9 cellular contexts compared by ENCODE assay signal in genomic region chr17:1736348-1737281, GRCh38. TPM values are rescaled to one million over a fixed set of nuclear protein-coding genes. Genes with fewer than 3 reads are reported as not detected.
DNase-seq lines count a peak whose midpoint lies in the region; ATAC-seq and TF ChIP-seq lines count a peak whose summit lies in the region.
"Had no signal": no experiment of that assay in that cellular context is flagged by ENCODE, and none has a peak within 500 bp of the region (broad histone marks: within the 10 kb centered on the region; RNA-seq: fewer than 3 reads in every experiment).

No MANE protein-coding gene starts in this region.

- no peak overlapping the region for H3K4me3 ChIP-seq in heart left ventricle

- no peaks in the 10 kb centered on the region for H3K27me3 Mint-ChIP-seq in natural killer cell treated with Interleukin-12 subunit alpha and Interleukin-12 subunit beta and Interleukin-15 and Interleukin-18, amount 100 ng/mL, for 72 hours
- no peaks in the 10 kb centered on the region for H3K27me3 Mint-ChIP-seq in natural killer cell (ENCODE audit: low read depth in 2 of 2)
- H3K27me3 Mint-ChIP-seq in activated T-cell treated with anti-CD3 and anti-CD28 coated beads, Interleukin-2, amount 50 U/mL, for 4 hours (ENCODE audit: low read depth): no peaks in the 10 kb centered on the region

- H3K9me3 ChIP-seq in heart left ventricle: no peaks in the 10 kb centered on the region

- intact Hi-C loops in natural killer cell (cut with micrococcal nuclease): no loop called here
- intact Hi-C loops in heart left ventricle (cut with DNase I): loop anchor here in 1 of 10 donors (10.0 kb wide), 1 partner anchor 298 kb away; the partner anchor contains the start of gene DPH1

- no peak for TF ChIP-seq POLR2A in heart left ventricle (IDR thresholded peaks at IDR 0.05)

- peak in 1 of 2 donors; percentile 32 for ATAC-seq in natural killer cell treated with Interleukin-12 subunit alpha and Interleukin-12 subunit beta and Interleukin-15 and Interleukin-18, amount 100 ng/mL, for 72 hours
- no peak for ATAC-seq in natural killer cell
- ATAC-seq in activated T-cell treated with anti-CD3 and anti-CD28 coated beads, Interleukin-2, amount 50 U/mL, for 4 hours: peak; percentile 53 to 69
- peak; percentile 34 to 80 (median 68) for ATAC-seq in heart left ventricle
- no peak for ATAC-seq in HG02610 (IDR thresholded peaks at IDR 0.05; ENCODE audit: unreplicated experiment)

- peaks cover 0 to 56% (median 36%) of the 10 kb centered on the region in 9 donors for H3K36me3 ChIP-seq in heart left ventricle

- H3K27me3 ChIP-seq in heart left ventricle: no peaks in the 10 kb centered on the region

- H3K27ac ChIP-seq in heart left ventricle: peak overlapping the region in 6 of 12 donors; percentile 10 to 64 (median 27)

- H3K4me1 Mint-ChIP-seq in natural killer cell treated with Interleukin-12 subunit alpha and Interleukin-12 subunit beta and Interleukin-15 and Interleukin-18, amount 100 ng/mL, for 72 hours (ENCODE audit: low read depth in 2 of 2): peaks cover 0 to 9% of the 10 kb centered on the region in 2 donors
- peaks cover 0 to 12% of the 10 kb centered on the region in 2 donors for H3K4me1 Mint-ChIP-seq in natural killer cell
- H3K4me1 Mint-ChIP-seq in activated T-cell treated with anti-CD3 and anti-CD28 coated beads, Interleukin-2, amount 50 U/mL, for 4 hours (ENCODE audit: low read depth): peaks cover 7% of the 10 kb centered on the region

- no peak overlapping the region for H3K4me3 Mint-ChIP-seq in natural killer cell treated with Interleukin-12 subunit alpha and Interleukin-12 subunit beta and Interleukin-15 and Interleukin-18, amount 100 ng/mL, for 72 hours
- H3K4me3 Mint-ChIP-seq in natural killer cell: no peak overlapping the region
- H3K4me3 Mint-ChIP-seq in activated T-cell treated with anti-CD3 and anti-CD28 coated beads, Interleukin-2, amount 50 U/mL, for 4 hours: no peak overlapping the region

- no peak overlapping the region for H3K27ac Mint-ChIP-seq in natural killer cell treated with Interleukin-12 subunit alpha and Interleukin-12 subunit beta and Interleukin-15 and Interleukin-18, amount 100 ng/mL, for 72 hours
- H3K27ac Mint-ChIP-seq in natural killer cell: no peak overlapping the region

- H3K9me3 Mint-ChIP-seq in natural killer cell treated with Interleukin-12 subunit alpha and Interleukin-12 subunit beta and Interleukin-15 and Interleukin-18, amount 100 ng/mL, for 72 hours: no peaks in the 10 kb centered on the region
- no peaks in the 10 kb centered on the region for H3K9me3 Mint-ChIP-seq in natural killer cell
- H3K9me3 Mint-ChIP-seq in activated T-cell treated with anti-CD3 and anti-CD28 coated beads, Interleukin-2, amount 50 U/mL, for 4 hours: no peaks in the 10 kb centered on the region

- DNase-seq in natural killer cell treated with Interleukin-12 subunit alpha and Interleukin-12 subunit beta and Interleukin-15 and Interleukin-18, amount 100 ng/mL, for 72 hours (ENCODE audit: low spot score): peak; percentile 58
- no peak for DNase-seq in natural killer cell
- no peak for DNase-seq in activated T-cell treated with anti-CD3 and anti-CD28 coated beads, Interleukin-2, amount 50 U/mL, for 4 hours
- DNase-seq in heart left ventricle: peak; percentile 70 to 88 (median 84)
- DNase-seq in stimulated activated CD4-positive, alpha-beta T cell treated with anti-CD3 and anti-CD28 coated beads, Interleukin-2, amount 100 ng/mL, for 48 hours: peak; percentile 52 to 61
- no peak for DNase-seq in NCI-H1105 (lab: John Stamatoyannopoulos, UW)
- no peak for DNase-seq in activated CD8-positive, alpha-beta memory T cell treated with anti-CD3 and anti-CD28 coated beads for 24 hours

- peaks cover 0 to 30% (median 16%) of the 10 kb centered on the region in 12 donors for H3K4me1 ChIP-seq in heart left ventricle

- WGBS in heart left ventricle, 4 donors: 57 to 67% (median 61%) methylated on average over 19 to 25 of the region's 25 CpGs

- no peak for TF ChIP-seq CTCF in natural killer cell (IDR thresholded peaks at IDR 0.05)
- no peak for TF ChIP-seq CTCF in heart left ventricle (IDR thresholded peaks at IDR 0.05)

- H3K36me3 Mint-ChIP-seq in natural killer cell treated with Interleukin-12 subunit alpha and Interleukin-12 subunit beta and Interleukin-15 and Interleukin-18, amount 100 ng/mL, for 72 hours: no peaks in the 10 kb centered on the region
- H3K36me3 Mint-ChIP-seq in natural killer cell: no peaks in the 10 kb centered on the region
- H3K36me3 Mint-ChIP-seq in activated T-cell treated with anti-CD3 and anti-CD28 coated beads, Interleukin-2, amount 50 U/mL, for 4 hours (ENCODE audit: insufficient read depth): peaks cover 7% of the 10 kb centered on the region

RNA-seq across cellular contexts. Expression of gene SERPINF2, which starts 6.1 kb away (rescaled TPM):
- total RNA-seq in natural killer cell treated with Interleukin-12 subunit alpha and Interleukin-12 subunit beta and Interleukin-15 and Interleukin-18, amount 100 ng/mL, for 72 hours: under 1 TPM in 1 of 2 donors, not detected in 1; 0.24 TPM
- under 1 TPM; 0.47 to 0.84 (median 0.48) TPM for total RNA-seq in natural killer cell
- total RNA-seq in activated T-cell treated with anti-CD3 and anti-CD28 coated beads, Interleukin-2, amount 50 U/mL, for 4 hours: under 1 TPM; 0.45 to 0.60 (median 0.56) TPM
- 1 to 10 TPM in 2 of 9 donors, under 1 TPM in 6, not detected in 1; 0.25 to 1.8 (median 0.77) TPM for total RNA-seq in heart left ventricle
- polyA plus RNA-seq in heart left ventricle: 1 to 10 TPM in 1 of 2 donors, under 1 TPM in 1; 0.65 to 1.4 TPM
- total RNA-seq: pulmonary artery endothelial cell had no signal

RNA-seq across cellular contexts. Expression of gene WDR81, which starts 12.1 kb away (rescaled TPM):
- total RNA-seq in natural killer cell treated with Interleukin-12 subunit alpha and Interleukin-12 subunit beta and Interleukin-15 and Interleukin-18, amount 100 ng/mL, for 72 hours: 10 to 100 TPM; 17.9 to 30.9 TPM
- total RNA-seq in natural killer cell (10 to 100 TPM; 40.8 to 54.2 (median 46.2) TPM), heart left ventricle (10 to 100 TPM in 4 of 9 donors, 1 to 10 TPM in 5; 7.2 to 29.0 (median 9.3) TPM)
- total RNA-seq in activated T-cell treated with anti-CD3 and anti-CD28 coated beads, Interleukin-2, amount 50 U/mL, for 4 hours: 10 to 100 TPM; 21.1 to 24.0 (median 21.5) TPM
- 10 to 100 TPM in 1 of 2 donors, 1 to 10 TPM in 1; 9.1 to 12.5 TPM for polyA plus RNA-seq in heart left ventricle

RNA-seq across cellular contexts. Expression of gene SERPINF1, which starts 25.2 kb away (rescaled TPM):
- not detected for total RNA-seq in natural killer cell treated with Interleukin-12 subunit alpha and Interleukin-12 subunit beta and Interleukin-15 and Interleukin-18, amount 100 ng/mL, for 72 hours
- total RNA-seq in natural killer cell (1 to 10 TPM in 2 of 3 donors, not detected in 1; 1.0 to 2.1 TPM), heart left ventricle (100 to 1,000 TPM in 5 of 9 donors, 10 to 100 TPM in 4; 67.5 to 460 (median 103) TPM)
- total RNA-seq in activated T-cell treated with anti-CD3 and anti-CD28 coated beads, Interleukin-2, amount 50 U/mL, for 4 hours: 1 to 10 TPM; 1.1 to 1.3 (median 1.3) TPM
- 100 to 1,000 TPM; 101 to 125 TPM for polyA plus RNA-seq in heart left ventricle

RNA-seq across cellular contexts. Expression of gene TLCD2, which starts 26.4 kb away (rescaled TPM):
- under 1 TPM; 0.17 to 0.78 TPM for total RNA-seq in natural killer cell treated with Interleukin-12 subunit alpha and Interleukin-12 subunit beta and Interleukin-15 and Interleukin-18, amount 100 ng/mL, for 72 hours
- total RNA-seq in natural killer cell (under 1 TPM; 0.18 to 0.28 (median 0.28) TPM), heart left ventricle (1 to 10 TPM; 1.5 to 6.1 (median 2.3) TPM)
- under 1 TPM; 0.08 to 0.19 (median 0.13) TPM for total RNA-seq in activated T-cell treated with anti-CD3 and anti-CD28 coated beads, Interleukin-2, amount 50 U/mL, for 4 hours
- 1 to 10 TPM; 1.5 to 3.3 TPM for polyA plus RNA-seq in heart left ventricle

RNA-seq across cellular contexts. Expression of gene PRPF8, which starts 51.9 kb away (rescaled TPM):
- total RNA-seq in natural killer cell treated with Interleukin-12 subunit alpha and Interleukin-12 subunit beta and Interleukin-15 and Interleukin-18, amount 100 ng/mL, for 72 hours: 100 to 1,000 TPM; 348 to 422 TPM
- total RNA-seq in natural killer cell (100 to 1,000 TPM; 475 to 508 (median 480) TPM), heart left ventricle (100 to 1,000 TPM; 119 to 195 (median 174) TPM)
- 100 to 1,000 TPM; 506 to 585 (median 522) TPM for total RNA-seq in activated T-cell treated with anti-CD3 and anti-CD28 coated beads, Interleukin-2, amount 50 U/mL, for 4 hours
- 10 to 100 TPM; 70.1 to 98.1 TPM for polyA plus RNA-seq in heart left ventricle

Comparison
In these comparisons a context has a peak if more than half of its experiments do, and no peak if none do; other contexts are left out.
1. DNase-seq: peak in natural killer cell treated with Interleukin-12 subunit alpha and Interleukin-12 subunit beta and Interleukin-15 and Interleukin-18, amount 100 ng/mL, for 72 hours (single experiment), heart left ventricle (5 of 5) and stimulated activated CD4-positive, alpha-beta T cell treated with anti-CD3 and anti-CD28 coated beads, Interleukin-2, amount 100 ng/mL, for 48 hours (2 of 2); none in natural killer cell (single experiment), activated T-cell treated with anti-CD3 and anti-CD28 coated beads, Interleukin-2, amount 50 U/mL, for 4 hours (single experiment), NCI-H1105 (single experiment) and activated CD8-positive, alpha-beta memory T cell treated with anti-CD3 and anti-CD28 coated beads for 24 hours (single experiment).
2. ATAC-seq: peak in activated T-cell treated with anti-CD3 and anti-CD28 coated beads, Interleukin-2, amount 50 U/mL, for 4 hours (2 of 2) and heart left ventricle (4 of 4); none in natural killer cell (0 of 3) and HG02610 (single experiment).
3. RNA of gene SERPINF1, which starts 25.2 kb away (total RNA-seq): 67.5 to 460 TPM in heart left ventricle; 1.1 to 1.3 TPM in activated T-cell treated with anti-CD3 and anti-CD28 coated beads, Interleukin-2, amount 50 U/mL, for 4 hours, 1.0 to 2.1 TPM in natural killer cell and not detected in natural killer cell treated with Interleukin-12 subunit alpha and Interleukin-12 subunit beta and Interleukin-15 and Interleukin-18, amount 100 ng/mL, for 72 hours; every median in the first group is over 10 times any median in the second.